ENCODE assay signal across 11 cellular contexts in the genomic region with DNA sequence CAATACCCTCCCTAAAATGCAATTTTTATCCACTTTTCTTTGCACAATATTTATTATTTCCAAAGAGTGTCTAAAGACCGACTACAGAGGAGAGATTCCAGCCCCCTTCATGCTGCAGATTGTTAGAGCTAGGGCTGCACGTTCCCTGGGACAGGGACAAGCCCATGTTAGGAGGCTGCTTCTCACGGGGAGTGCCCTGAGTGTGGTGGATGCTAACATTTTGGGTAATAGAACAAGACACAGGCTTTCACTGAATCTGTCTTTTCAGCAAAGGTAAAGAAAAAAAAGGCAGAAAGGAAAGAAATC.
DNase-seq lines count a peak whose midpoint lies in the region; ATAC-seq and TF ChIP-seq lines count a peak whose summit lies in the region.
"Had no signal": no experiment of that assay in that cellular context is flagged by ENCODE, and none has a peak within 500 bp of the region (broad histone marks: within the 10 kb centered on the region; RNA-seq: fewer than 3 reads in every experiment).

No MANE protein-coding gene starts in this region.

- H3K27ac ChIP-seq in angular gyrus (ENCODE audit: low read depth, low read length), result peak overlapping the region; percentile 74
- H3K27ac ChIP-seq in heart right ventricle, result peak overlapping the region in 8 of 10 donors; percentile 6 to 81 (median 62)
- H3K27ac ChIP-seq in aorta (ENCODE audit: low read depth in 1 of 2, low read length in 2 of 2), result peak overlapping the region; percentile 61 to 72

- TF ChIP-seq CTCF in heart right ventricle (IDR thresholded peaks at IDR 0.05) (no peak), progenitor cell of endocrine pancreas (IDR thresholded peaks at IDR 0.05; ENCODE audit: unreplicated experiment) (no peak)

- H3K36me3 ChIP-seq in heart right ventricle, result no peaks in the 10 kb centered on the region
- no peaks in the 10 kb centered on the region for H3K36me3 ChIP-seq in aorta (ENCODE audit: control insufficient read depth in 1 of 2, insufficient read depth in 2 of 2, low read length in 1 of 2)

- peaks cover 0 to 8% (median 0%) of the 10 kb centered on the region in 11 donors for H3K9me3 ChIP-seq in heart right ventricle
- no peaks in the 10 kb centered on the region for H3K9me3 ChIP-seq in aorta (ENCODE audit: control insufficient read depth, low read length)

- H3K27me3 ChIP-seq in heart right ventricle, result peaks cover 0 to 8% (median 0%) of the 10 kb centered on the region in 7 donors
- H3K27me3 ChIP-seq in aorta (ENCODE audit: control insufficient read depth in 1 of 2, insufficient read depth in 2 of 2, low read length in 1 of 2), result no peaks in the 10 kb centered on the region

- ATAC-seq in heart right ventricle, result peak in 5 of 8 donors; percentile 15 to 50 (median 34)
- ATAC-seq in aorta (ENCODE audit: low FRiP score), result peak; percentile 23
- ATAC-seq: activated T-cell treated with anti-CD3 and anti-CD28 coated beads, Interleukin-2, amount 50 U/mL, for 72 hours had no signal

- DNase-seq in heart right ventricle (no peak), progenitor cell of endocrine pancreas (ENCODE audit: low spot score, unreplicated experiment) (no peak), aorta (no peak), cortex of kidney (lab: John Stamatoyannopoulos, UW) (no peak)
- DNase-seq in activated CD4-positive, alpha-beta T cell treated with anti-CD3 and anti-CD28 coated beads, Interleukin-2, amount 50 U/mL, for 4 hours, result no peak
- DNase-seq in activated CD4-positive, alpha-beta T cell treated with anti-CD3 and anti-CD28 coated beads for 1 hour, result no peak
- DNase-seq: activated CD4-positive, alpha-beta T cell treated with anti-CD3 and anti-CD28 coated beads for 4 hours; activated T-cell treated with anti-CD3 and anti-CD28 coated beads, Interleukin-2, amount 50 U/mL, for 72 hours; NCI-H2171 had no signal

- H3K9me3 Mint-ChIP-seq in progenitor cell of endocrine pancreas (ENCODE audit: low read depth), result peaks cover 3% of the 10 kb centered on the region
- H3K9me3 Mint-ChIP-seq: activated T-cell treated with anti-CD3 and anti-CD28 coated beads, Interleukin-2, amount 50 U/mL, for 72 hours; stimulated activated naive CD8-positive, alpha-beta T cell treated with anti-CD3 and anti-CD28 coated beads, Interleukin-15, Interleukin-2, amounts not matched to agents 100 ng/mL and 50 ng/mL, for 24 hours had no signal

- peak overlapping the region; percentile 71 for H3K27ac Mint-ChIP-seq in progenitor cell of endocrine pancreas
- H3K27ac Mint-ChIP-seq: activated T-cell treated with anti-CD3 and anti-CD28 coated beads, Interleukin-2, amount 50 U/mL, for 72 hours had no signal

- WGBS in heart right ventricle, 2 donors, result 35 to 37% methylated on average over 3 of the region's 3 CpGs
- WGBS in aorta, 2 donors, result 6 to 13% methylated on average over 3 of the region's 3 CpGs

- peaks cover 39% of the 10 kb centered on the region for H3K27me3 Mint-ChIP-seq in progenitor cell of endocrine pancreas

- H3K4me1 ChIP-seq in heart right ventricle (peaks cover 0 to 27% (median 12%) of the 10 kb centered on the region in 9 donors), aorta (ENCODE audit: control insufficient read depth in 1 of 2, insufficient read depth in 2 of 2, low read length in 2 of 2) (peaks cover 7 to 8% of the 10 kb centered on the region in 2 donors)

- no peaks in the 10 kb centered on the region for H3K36me3 Mint-ChIP-seq in progenitor cell of endocrine pancreas (ENCODE audit: insufficient read depth)

- intact Hi-C loops in heart right ventricle (cut with DNase I), result no loop called here
- intact Hi-C loops in aorta (cut with DNase I), result loop anchor here in 1 of 2 donors (1.0 to 10.0 kb wide), 3 partner anchors 25 to 123 kb away; a partner anchor contains a TSS

- peaks cover 18% of the 10 kb centered on the region for H3K4me1 Mint-ChIP-seq in progenitor cell of endocrine pancreas (ENCODE audit: low read depth)

- no peak overlapping the region for H3K4me3 Mint-ChIP-seq in progenitor cell of endocrine pancreas (ENCODE audit: low read depth)
- H3K4me3 Mint-ChIP-seq: activated T-cell treated with anti-CD3 and anti-CD28 coated beads, Interleukin-2, amount 50 U/mL, for 72 hours; stimulated activated naive CD8-positive, alpha-beta T cell treated with anti-CD3 and anti-CD28 coated beads, Interleukin-15, Interleukin-2, amounts not matched to agents 100 ng/mL and 50 ng/mL, for 24 hours had no signal

- no peak overlapping the region for H3K4me3 ChIP-seq in heart right ventricle
- no peak overlapping the region for H3K4me3 ChIP-seq in aorta (ENCODE audit: low read length in 2 of 2)
